ENCODE assay signal across 14 cellular contexts in genomic region chr7:66769833-66770512, GRCh38. TPM values are rescaled to one million over a fixed set of nuclear protein-coding genes. Genes with fewer than 3 reads are reported as not detected.
DNase-seq lines count a peak whose midpoint lies in the region; ATAC-seq and TF ChIP-seq lines count a peak whose summit lies in the region.
"Had no signal": no experiment of that assay in that cellular context is flagged by ENCODE, and none has a peak within 500 bp of the region (broad histone marks: within the 10 kb centered on the region; RNA-seq: fewer than 3 reads in every experiment).

No MANE protein-coding gene starts in this region.

- H3K27me3 Mint-ChIP-seq in activated T-helper 2 cell treated with anti-CD3 and anti-CD28 coated beads, Interferon-gamma antibody, Interleukin-2, Interleukin-4, amounts not matched to agents 10 μg/mL and 5 μg/mL and 100 μg/mL, durations not matched to agents 14 hours and 24 hours and 36 hours (ENCODE audit: low read depth), result no peaks in the 10 kb centered on the region

- H3K27ac ChIP-seq in right atrium auricular region, result no peak overlapping the region
- H3K27ac ChIP-seq: BLaER1 treated with 17β-estradiol and CSF1 and Interleukin-3, amounts not matched to agents 10 nM and 100 nM; psoas muscle had no signal

- TF ChIP-seq CTCF in right atrium auricular region (IDR thresholded peaks at IDR 0.05), result no peak

- no peak overlapping the region for H3K4me3 Mint-ChIP-seq in activated T-helper 2 cell treated with anti-CD3 and anti-CD28 coated beads, Interferon-gamma antibody, Interleukin-2, Interleukin-4, amounts not matched to agents 10 μg/mL and 5 μg/mL and 100 μg/mL, durations not matched to agents 14 hours and 24 hours and 36 hours (ENCODE audit: low read depth)

- no peaks in the 10 kb centered on the region for H3K9me3 Mint-ChIP-seq in activated T-helper 2 cell treated with anti-CD3 and anti-CD28 coated beads, Interferon-gamma antibody, Interleukin-2, Interleukin-4, amounts not matched to agents 10 μg/mL and 5 μg/mL and 100 μg/mL, durations not matched to agents 14 hours and 24 hours and 36 hours

- H3K36me3 Mint-ChIP-seq in activated T-helper 2 cell treated with anti-CD3 and anti-CD28 coated beads, Interferon-gamma antibody, Interleukin-2, Interleukin-4, amounts not matched to agents 10 μg/mL and 5 μg/mL and 100 μg/mL, durations not matched to agents 14 hours and 24 hours and 36 hours (ENCODE audit: low read depth), result peaks cover 35% of the 10 kb centered on the region

- H3K27me3 ChIP-seq in right atrium auricular region, result no peaks in the 10 kb centered on the region
- H3K27me3 ChIP-seq: BLaER1 treated with 17β-estradiol and CSF1 and Interleukin-3, amounts not matched to agents 10 nM and 100 nM had no signal

- peak overlapping the region; percentile 56 for H3K27ac Mint-ChIP-seq in activated T-helper 2 cell treated with anti-CD3 and anti-CD28 coated beads, Interferon-gamma antibody, Interleukin-2, Interleukin-4, amounts not matched to agents 10 μg/mL and 5 μg/mL and 100 μg/mL, durations not matched to agents 14 hours and 24 hours and 36 hours

- H3K4me3 ChIP-seq in right atrium auricular region, result no peak overlapping the region
- H3K4me3 ChIP-seq: BLaER1 treated with 17β-estradiol and CSF1 and Interleukin-3, amounts not matched to agents 10 nM and 100 nM; psoas muscle had no signal

- H3K9me3 ChIP-seq in right atrium auricular region, result no peaks in the 10 kb centered on the region
- H3K9me3 ChIP-seq: BLaER1 treated with 17β-estradiol and CSF1 and Interleukin-3, amounts not matched to agents 10 nM and 100 nM; psoas muscle had no signal

- peak; percentile 12 for ATAC-seq in left ventricle myocardium superior

- H3K4me1 Mint-ChIP-seq in activated T-helper 2 cell treated with anti-CD3 and anti-CD28 coated beads, Interferon-gamma antibody, Interleukin-2, Interleukin-4, amounts not matched to agents 10 μg/mL and 5 μg/mL and 100 μg/mL, durations not matched to agents 14 hours and 24 hours and 36 hours (ENCODE audit: low read depth), result peaks cover 23% of the 10 kb centered on the region

- intact Hi-C loops in left ventricle myocardium superior (cut with micrococcal nuclease), result no loop called here
- intact Hi-C loops in activated T-helper 2 cell treated with anti-CD3 and anti-CD28 coated beads, Interferon-gamma antibody, Interleukin-2, Interleukin-4, amounts not matched to agents 10 μg/mL and 5 μg/mL and 100 μg/mL, durations not matched to agents 14 hours and 24 hours and 36 hours (cut with micrococcal nuclease), result loop anchor here (1.0 kb wide), 2 partner anchors 11 to 14 kb away; no protein-coding TSS in a partner anchor

- in situ Hi-C loops in ACHN (cut with HindIII; ENCODE audit: low pct_ligation_motif_present, low pct_unique_long_range_greater_than_20kb, low sequenced_read_pairs), result no loop called here

- H3K4me1 ChIP-seq in right atrium auricular region, result peaks cover 0 to 14% of the 10 kb centered on the region in 2 donors

- H3K36me3 ChIP-seq in right atrium auricular region, result peaks cover 15% of the 10 kb centered on the region

- DNase-seq in left ventricle myocardium superior (no peak), right atrium auricular region (ENCODE audit: low spot score) (no peak), iris pigment epithelial cell (ENCODE audit: low read depth) (peak; percentile 63), islet precursor cell (no peak), ACHN (no peak), activated gamma-delta T cell (lab: John Stamatoyannopoulos, UW) (no peak), germinal center (ENCODE audit: low spot score) (no peak)
- no peak for DNase-seq in activated T-helper 2 cell treated with anti-CD3 and anti-CD28 coated beads, Interferon-gamma antibody, Interleukin-2, Interleukin-4, amounts not matched to agents 10 μg/mL and 5 μg/mL and 100 μg/mL, durations not matched to agents 14 hours and 24 hours and 36 hours (ENCODE audit: low spot score)
- DNase-seq: mesendoderm; NCI-H1930; NCI-H82; psoas muscle; stimulated activated CD4-positive, alpha-beta T cell treated with anti-CD3 and anti-CD28 coated beads, Interleukin-1b, Interleukin-23, amount 100 ng/mL, for 48 hours had no signal

RNA-seq across cellular contexts. Expression of gene RABGEF1, which starts 29.4 kb away (rescaled TPM):
- total RNA-seq in left ventricle myocardium superior (17.6 TPM), right atrium auricular region (10 to 100 TPM; 16.3 to 25.5 TPM)
- total RNA-seq in activated T-helper 2 cell treated with anti-CD3 and anti-CD28 coated beads, Interferon-gamma antibody, Interleukin-2, Interleukin-4, amounts not matched to agents 10 μg/mL and 5 μg/mL and 100 μg/mL, durations not matched to agents 14 hours and 24 hours and 36 hours, result 24.5 and 26.3 TPM in 2 replicates
